ENCODE assay signal across 19 cellular contexts in genomic region chr2:167381349-167381748, GRCh38.
DNase-seq lines count a peak whose midpoint lies in the region; FAIRE-seq and TF ChIP-seq lines count a peak whose summit lies in the region.
"Had no signal": no experiment of that assay in that cellular context is flagged by ENCODE, and none has a peak within 500 bp of the region (broad histone marks: within the 10 kb centered on the region; RNA-seq: fewer than 3 reads in every experiment).

No MANE protein-coding gene starts in this region.

- no peak overlapping the region for H3K9ac ChIP-seq in H1 (replicated peaks in 1 of 4; ENCODE audit: extremely low read depth in 1 of 4, low read depth in 3 of 4, low read length in 3 of 4)
- H3K9ac ChIP-seq: GM23248 had no signal

- no peak for TF ChIP-seq POLR2A in H1 (IDR thresholded peaks at IDR 0.05; ENCODE audit: control extremely low read depth in 1 of 2, low read depth in 2 of 2, low read length in 2 of 2)

- peaks cover 5 to 8% of the 10 kb centered on the region in 2 experiments for H4K20me1 ChIP-seq in H1 (replicated peaks in 1 of 2; ENCODE audit: control insufficient read depth in 1 of 2, insufficient read depth in 2 of 2, low read length in 2 of 2)

- H4K8ac ChIP-seq in H1 (ENCODE audit: extremely low read depth, insufficient read depth, low read length) = no peak overlapping the region

- H3K4ac ChIP-seq in H1 (replicated peaks; ENCODE audit: insufficient read length, low read depth, low read length) = no peak overlapping the region

- H3K23ac ChIP-seq in H1 (ENCODE audit: insufficient read length) = no peak overlapping the region

- H2AK5ac ChIP-seq in H1 (ENCODE audit: low read depth, low read length) = no peak overlapping the region

- H2BK120ac ChIP-seq in H1 (replicated peaks; ENCODE audit: low read depth, low read length) = no peak overlapping the region

- DNase-seq in EL (peak; percentile 26), NCI-H226 (peak; percentile 28), H1 (ENCODE audit: low read depth in 1 of 2, low spot score in 2 of 2) (no peak), kidney tubule cell (ENCODE audit: low spot score) (peak; percentile 6), hippocampal formation (lab: John Stamatoyannopoulos, UW) (no peak), NCI-H1105 (lab: John Stamatoyannopoulos, UW) (no peak), NCI-H2196 treated with DMSO at 0.1 percent for 48 hours (lab: John Stamatoyannopoulos, UW; ENCODE audit: unreplicated experiment) (no peak), midbrain (lab: John Stamatoyannopoulos, UW) (no peak)
- DNase-seq: BE2C; CD4-positive, alpha-beta memory T cell; DMS79; GM23248; HFFc6 had no signal

- no peaks in the 10 kb centered on the region for H3K36me3 ChIP-seq in H1 (ENCODE audit: control insufficient read depth in 2 of 4, insufficient read depth in 4 of 4, low read length in 3 of 4)
- H3K36me3 ChIP-seq: BE2C, HAP-1 had no signal

- no peaks in the 10 kb centered on the region for H3K23me2 ChIP-seq in H1 (ENCODE audit: low read depth, low read length)

- no peak overlapping the region for H4K91ac ChIP-seq in H1 (replicated peaks; ENCODE audit: insufficient read length, low read length)

- peaks cover 2 to 12% (median 9%) of the 10 kb centered on the region in 4 experiments; a peak in 5 of 7 replicates for H3K4me1 ChIP-seq in H1 (replicated peaks in 1 of 4; ENCODE audit: control insufficient read depth in 3 of 4, insufficient read depth in 4 of 4, low read length in 3 of 4)
- H3K4me1 ChIP-seq: BE2C, HAP-1 had no signal

- peaks cover 8% of the 10 kb centered on the region for H3K79me1 ChIP-seq in H1 (ENCODE audit: low read depth, low read length)

- H2BK15ac ChIP-seq in H1 (ENCODE audit: low read length) = no peak overlapping the region

- no peak overlapping the region for H3K27ac ChIP-seq in H1 (ENCODE audit: low read depth, low read length)
- H3K27ac ChIP-seq: C4-2B, GM23248 had no signal

- H3K14ac ChIP-seq in H1 (ENCODE audit: insufficient read length) = no peak overlapping the region

- H3K4me2 ChIP-seq in H1 (ENCODE audit: insufficient read depth in 1 of 2, low read depth in 2 of 2, low read length in 2 of 2) = no peak overlapping the region

- H3K79me2 ChIP-seq in H1 (ENCODE audit: control insufficient read depth in 1 of 2, insufficient read depth in 2 of 2, low read length in 2 of 2) = peaks cover 3 to 69% of the 10 kb centered on the region in 2 experiments; a peak in 3 of 4 replicates

- POLR2A ChIA-PET in H1 (lab: Charles Lee; ENCODE audit: partially characterized antibody) = interaction anchor here (0.8 kb wide), 1 partner anchor 56 kb away, joined by 4 read pairs; no protein-coding TSS in a partner anchor

- TF ChIP-seq RAD21 in H1 (IDR thresholded peaks at IDR 0.05 in 1 of 2, conservative IDR thresholded peaks at IDR 0.05 in 1 of 2; ENCODE audit: low read depth in 2 of 2, low read length in 2 of 2) = no peak

- TF ChIP-seq CTCF in H1 (IDR thresholded peaks at IDR 0.05; ENCODE audit: control extremely low read depth in 1 of 3, insufficient read depth in 1 of 3, low read depth in 1 of 3, low read length in 3 of 3) = no peak

- H2BK20ac ChIP-seq in H1 (ENCODE audit: low read length) = no peak overlapping the region

- H3K4me3 ChIP-seq in H1 (ENCODE audit: extremely low read depth in 1 of 4, insufficient read depth in 2 of 4, low read depth in 3 of 4, low read length in 4 of 4) = no peak overlapping the region
- H3K4me3 ChIP-seq: GM23248, HAP-1 had no signal

- H4K5ac ChIP-seq in H1 (ENCODE audit: insufficient read length, low read depth, low read length) = no peak overlapping the region

- H3K18ac ChIP-seq in H1 (ENCODE audit: extremely low read depth, low read length) = no peak overlapping the region

- TF ChIP-seq EP300 in H1 (IDR thresholded peaks at IDR 0.05; ENCODE audit: borderline replicate concordance in 1 of 2, low read depth in 2 of 2, low read length in 2 of 2) = no peak

- H3K27me3 ChIP-seq in H1 (replicated peaks in 1 of 4; ENCODE audit: control insufficient read depth in 3 of 4, extremely low read depth in 1 of 4, insufficient read depth in 3 of 4, low read length in 3 of 4) = no peaks in the 10 kb centered on the region
- H3K27me3 ChIP-seq: BE2C had no signal

- H2BK5ac ChIP-seq in H1 (ENCODE audit: low read depth, low read length) = no peak overlapping the region

- no peaks in the 10 kb centered on the region for H3K9me3 ChIP-seq in H1 (ENCODE audit: insufficient read depth in 2 of 2, low read depth in 1 of 2, low read length in 1 of 2)
- H3K9me3 ChIP-seq: BE2C, HAP-1 had no signal

- 86% methylated on average over 2 of the region's 2 CpGs; no CpG with 5 or more reads in 1 of the 2 experiments for WGBS in H1 (ENCODE audit: extremely low coverage in 1 of 2, insufficient coverage in 1 of 2, insufficient read length in 1 of 2, insufficient replicate concordance in 2 of 2, low coverage in 1 of 2, low lambda C conversion rate in 2 of 2, missing lambda C conversion rate in 1 of 2), 2 experiments

- H3K56ac ChIP-seq in H1 (replicated peaks; ENCODE audit: insufficient read length, low read depth, low read length) = no peak overlapping the region

- no peak for FAIRE-seq in H1 (lab: Jason Lieb, UNC)
- FAIRE-seq: A204.1, G401.6, GM12891, GM19239 had no signal

- H2AFZ ChIP-seq in H1 (ENCODE audit: low read length) = no peak overlapping the region
- H2AFZ ChIP-seq: GM23248 had no signal

- CTCF ChIA-PET in H1 (lab: Charles Lee; ENCODE audit: partially characterized antibody) = interaction anchor here (0.9 kb wide), 1 partner anchor 9 kb away, joined by 4 read pairs; no protein-coding TSS in a partner anchor

- H2BK12ac ChIP-seq in H1 (ENCODE audit: low read depth, low read length) = no peak overlapping the region

TF ChIP-seq in H1, 55 proteins besides CTCF, POLR2A, EP300 and RAD21:
- TF ChIP-seq TEAD4 (IDR thresholded peaks at IDR 0.05; ENCODE audit: low read depth, low read length) (peak; percentile 83), POLR2AphosphoS5 (IDR thresholded peaks at IDR 0.05; ENCODE audit: low read depth, low read length) (no peak)

Comparison
In these comparisons a context has a peak if more than half of its experiments do, and no peak if none do; other contexts are left out.
1. DNase-seq: peak in EL (single experiment), NCI-H226 (single experiment) and kidney tubule cell (single experiment); none in H1 (0 of 2), hippocampal formation (0 of 2), NCI-H1105 (single experiment), NCI-H2196 treated with DMSO at 0.1 percent for 48 hours (single experiment) and midbrain (single experiment).